In the genomic region with DNA sequence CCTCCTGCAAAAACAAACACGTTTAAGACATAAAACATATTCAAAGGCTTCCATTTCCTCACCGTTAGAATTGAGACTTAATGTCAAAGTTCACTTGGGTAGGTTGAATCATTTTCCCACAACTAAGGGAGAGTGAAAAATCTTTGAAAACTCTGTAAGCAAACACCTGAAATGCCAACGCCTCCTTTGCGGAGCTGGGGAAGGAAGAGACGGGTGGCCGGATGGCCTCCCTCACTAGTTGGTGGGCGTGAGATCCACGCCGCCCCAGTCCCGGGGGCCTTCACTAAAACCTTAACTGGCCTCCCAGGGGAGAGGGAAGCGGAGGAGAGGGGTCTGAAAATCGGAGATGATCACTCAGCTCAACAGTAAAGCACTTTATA, we compare ENCODE assay signal across 8 cellular contexts. TPM values are rescaled to one million over a fixed set of nuclear protein-coding genes. Genes with fewer than 3 reads are reported as not detected.
A peak's percentile ranks its signal among the peaks of the same experiment; 100 is the strongest.
DNase-seq lines count a peak whose midpoint lies in the region; ATAC-seq, FAIRE-seq and TF ChIP-seq lines count a peak whose summit lies in the region.
"Had no signal": no experiment of that assay in that cellular context is flagged by ENCODE, and none has a peak within 500 bp of the region (broad histone marks: within the 10 kb centered on the region; RNA-seq: fewer than 3 reads in every experiment).

No MANE protein-coding gene starts in this region.

- peak overlapping the region; percentile 67 for H3K4me3 ChIP-seq in fibroblast of the aortic adventitia (ENCODE audit: low read depth, low read length)

- peak; percentile 9 for FAIRE-seq in GM18507 (lab: Jason Lieb, UNC)
- FAIRE-seq: endometrium had no signal

- H3K9me3 Mint-ChIP-seq in progenitor cell of endocrine pancreas (ENCODE audit: low read depth) = no peaks in the 10 kb centered on the region

- no peak for ATAC-seq in HG03045 (IDR thresholded peaks at IDR 0.05; ENCODE audit: unreplicated experiment)

- peaks cover 7% of the 10 kb centered on the region for H3K4me1 Mint-ChIP-seq in progenitor cell of endocrine pancreas (ENCODE audit: low read depth)

- H3K27ac Mint-ChIP-seq in progenitor cell of endocrine pancreas = peak overlapping the region; percentile 95

- no peaks in the 10 kb centered on the region for H3K27me3 Mint-ChIP-seq in progenitor cell of endocrine pancreas

- H3K4me3 Mint-ChIP-seq in progenitor cell of endocrine pancreas (ENCODE audit: low read depth) = peak overlapping the region; percentile 81

- H3K36me3 Mint-ChIP-seq in progenitor cell of endocrine pancreas (ENCODE audit: insufficient read depth) = peaks cover 2% of the 10 kb centered on the region

- DNase-seq in GM18507 (ENCODE audit: extremely low spot score, insufficient read length, low read depth) (no peak), LHCN-M2 (ENCODE audit: low read depth) (peak; percentile 21), activated T-cell treated with anti-CD3 and anti-CD28 coated beads for 48 hours (ENCODE audit: low read depth) (peak; percentile 38), fibroblast of the aortic adventitia (ENCODE audit: low read depth) (no peak), progenitor cell of endocrine pancreas (ENCODE audit: low spot score, unreplicated experiment) (no peak), MV-4-11 (lab: John Stamatoyannopoulos, UW) (no peak)

- TF ChIP-seq CTCF in fibroblast of the aortic adventitia (IDR thresholded peaks at IDR 0.05; ENCODE audit: insufficient read depth, low read length) (no peak), progenitor cell of endocrine pancreas (IDR thresholded peaks at IDR 0.05; ENCODE audit: unreplicated experiment) (no peak)

RNA-seq across cellular contexts. Expression of a gene that starts 0.8 kb away (rescaled TPM):
- 72.7 and 87.9 TPM in 2 replicates for total RNA-seq in LHCN-M2 (2014; rRNA removed)
- polyA plus RNA-seq in LHCN-M2 (2012) = 37.9 TPM
- total RNA-seq in fibroblast of the aortic adventitia (ENCODE audit: low replicate concordance) = 22.2 and 31.3 TPM in 2 replicates
- total RNA-seq in progenitor cell of endocrine pancreas = 65.0 and 68.1 TPM in 2 replicates

RNA-seq across cellular contexts. Expression of a gene that starts 10.4 kb away (rescaled TPM):
- total RNA-seq in LHCN-M2 (2014; rRNA removed) (80.8 and 89.8 TPM in 2 replicates), fibroblast of the aortic adventitia (ENCODE audit: low replicate concordance) (77.6 and 296 TPM in 2 replicates), progenitor cell of endocrine pancreas (97.4 and 98.7 TPM in 2 replicates)
- 75.6 TPM for polyA plus RNA-seq in LHCN-M2 (2012)

Comparison
In these comparisons a context has a peak if more than half of its experiments do, and no peak if none do; other contexts are left out.
1. DNase-seq: peak in LHCN-M2 (single experiment) and activated T-cell treated with anti-CD3 and anti-CD28 coated beads for 48 hours (single experiment); none in GM18507 (single experiment), fibroblast of the aortic adventitia (single experiment), progenitor cell of endocrine pancreas (single experiment) and MV-4-11 (single experiment).